In the genomic region with DNA sequence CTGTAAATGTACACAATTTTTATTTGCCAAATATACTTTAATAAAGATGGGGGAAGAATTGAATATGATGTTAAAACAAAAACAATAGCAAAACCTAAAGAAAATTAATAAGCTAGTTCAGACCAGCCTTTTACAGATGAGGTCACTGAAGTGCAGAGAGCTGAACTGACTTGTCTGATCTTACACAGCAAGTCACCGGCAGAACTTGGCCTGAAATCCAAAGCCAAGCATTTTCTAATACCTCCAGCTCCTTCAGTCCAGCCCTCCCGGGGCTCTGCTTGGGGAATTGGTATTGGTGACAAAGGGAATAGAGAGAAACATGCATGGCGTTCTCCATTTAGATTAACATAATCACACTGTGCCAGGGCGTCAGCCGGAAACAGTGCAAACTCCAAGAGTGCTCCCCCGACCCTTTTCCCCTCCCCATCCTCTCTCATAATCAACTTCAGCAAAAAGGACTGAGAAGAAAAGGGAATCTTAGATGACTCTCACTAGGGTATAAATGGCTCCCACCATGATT, we compare ENCODE assay signal across 1 cellular context.
TF ChIP-seq lines count a peak whose summit lies in the region.

No MANE protein-coding gene starts in this region.

TF ChIP-seq in HepG2, 621 proteins besides CTCF, POLR2A, EP300 and RAD21:
- no peak for TF ChIP-seq KLF6 (CRISPR knock-in tag; IDR thresholded peaks at IDR 0.05)
- no peak for TF ChIP-seq KLF16 (CRISPR knock-in tag; IDR thresholded peaks at IDR 0.05)
- TF ChIP-seq AGO1 (IDR thresholded peaks at IDR 0.05; ENCODE audit: low read depth, low read length, poor library complexity, severe bottlenecking), result no peak
- TF ChIP-seq AGO2 (optimal IDR thresholded peaks at IDR 0.05; ENCODE audit: low read depth, low read length), result no peak
- no peak for TF ChIP-seq ELF4 (CRISPR knock-in tag; IDR thresholded peaks at IDR 0.05; ENCODE audit: borderline replicate concordance)
- TF ChIP-seq ZNF564 (CRISPR knock-in tag; IDR thresholded peaks at IDR 0.05), result no peak
- TF ChIP-seq, protein P1, sequence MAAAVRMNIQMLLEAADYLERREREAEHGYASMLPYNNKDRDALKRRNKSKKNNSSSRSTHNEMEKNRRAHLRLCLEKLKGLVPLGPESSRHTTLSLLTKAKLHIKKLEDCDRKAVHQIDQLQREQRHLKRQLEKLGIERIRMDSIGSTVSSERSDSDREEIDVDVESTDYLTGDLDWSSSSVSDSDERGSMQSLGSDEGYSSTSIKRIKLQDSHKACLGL (CRISPR knock-in tag; IDR thresholded peaks at IDR 0.05), result no peak
- TF ChIP-seq PRMT3 (CRISPR knock-in tag; IDR thresholded peaks at IDR 0.05; ENCODE audit: borderline replicate concordance, low read depth), result no peak
- no peak for TF ChIP-seq TEAD2 (CRISPR knock-in tag; IDR thresholded peaks at IDR 0.05)
- no peak for TF ChIP-seq FLYWCH1 (CRISPR knock-in tag; IDR thresholded peaks at IDR 0.05)
TF ChIP-seq in HepG2: peak in this region for 0.
